In the genomic region with DNA sequence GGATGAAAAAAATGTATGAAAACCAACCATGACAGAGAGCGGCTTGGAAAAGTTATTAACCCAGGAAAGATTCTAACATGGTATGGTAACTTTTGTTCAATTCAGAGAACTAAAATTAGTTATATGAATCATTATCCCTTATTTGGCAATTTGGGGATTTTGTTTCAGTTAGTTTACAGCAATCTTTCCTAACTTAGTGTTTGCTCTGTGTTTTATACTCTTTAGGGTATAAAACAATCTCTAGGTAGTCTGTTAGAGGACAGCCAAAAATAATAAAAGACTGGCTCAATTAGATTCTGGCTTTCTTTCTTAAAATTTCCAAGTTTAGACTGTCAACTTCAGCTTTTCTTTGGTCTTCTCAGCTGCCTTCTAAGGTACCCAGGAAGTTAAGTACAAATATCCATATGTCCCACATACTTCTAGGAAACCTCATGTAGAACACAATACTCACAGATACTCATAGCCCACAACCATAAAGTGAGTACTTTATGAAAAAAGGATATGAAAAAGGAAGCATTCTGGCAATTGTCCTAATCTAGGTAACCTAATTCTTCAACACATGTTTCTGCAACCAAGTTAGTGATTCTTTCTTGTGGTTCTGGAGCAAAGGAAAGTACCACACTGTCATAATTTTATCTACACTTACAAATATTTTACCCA, we compare ENCODE assay signal across 13 cellular contexts.
DNase-seq lines count a peak whose midpoint lies in the region; ATAC-seq and TF ChIP-seq lines count a peak whose summit lies in the region.
"Had no signal": no experiment of that assay in that cellular context is flagged by ENCODE, and none has a peak within 500 bp of the region (broad histone marks: within the 10 kb centered on the region; RNA-seq: fewer than 3 reads in every experiment).

No MANE protein-coding gene starts in this region.

- peak overlapping the region; percentile 21 for H3K27ac ChIP-seq in BLaER1

- peaks cover 30% of the 10 kb centered on the region for H3K36me3 ChIP-seq in BLaER1

- no peak for TF ChIP-seq CTCF in fibroblast of villous mesenchyme (IDR thresholded peaks at IDR 0.05; ENCODE audit: insufficient read depth, low read depth, low read length)

- peak overlapping the region; percentile 57; the same call in 1 of the 2 replicates for H3K9ac ChIP-seq in BLaER1

- H4K20me1 ChIP-seq in BLaER1: peaks cover 17% of the 10 kb centered on the region; the same call in 1 of the 2 replicates

- peak; percentile 46 for DNase-seq in LHCN-M2 (ENCODE audit: low read depth)
- peak; percentile 21 for DNase-seq in fibroblast of villous mesenchyme (ENCODE audit: low read depth)
- no peak for DNase-seq in HK-2 (ENCODE audit: unreplicated experiment)
- DNase-seq in effector CD8-positive, alpha-beta T cell (lab: John Stamatoyannopoulos, UW): no peak
- DNase-seq in NCI-H187 (lab: John Stamatoyannopoulos, UW): no peak
- DNase-seq: anterior cingulate cortex, Caco-2, KBM-7, NCI-H446 had no signal

- ATAC-seq in GM21423 (IDR thresholded peaks at IDR 0.05; ENCODE audit: unreplicated experiment): peak; percentile 20
- no peak for ATAC-seq in GM18517 (IDR thresholded peaks at IDR 0.05; ENCODE audit: unreplicated experiment)

- no peak overlapping the region for H3K4me3 ChIP-seq in BLaER1
- H3K4me3 ChIP-seq in fibroblast of villous mesenchyme (ENCODE audit: low read depth, low read length): no peak overlapping the region
- H3K4me3 ChIP-seq: lung had no signal

- H3K9me3 ChIP-seq in BLaER1: peaks cover 27% of the 10 kb centered on the region
- H3K9me3 ChIP-seq: Caco-2 had no signal

- H3K4me2 ChIP-seq in BLaER1: peak overlapping the region; percentile 60

- H3K4me1 ChIP-seq in BLaER1: peaks cover 45% of the 10 kb centered on the region
- H3K4me1 ChIP-seq: Caco-2 had no signal

- no peaks in the 10 kb centered on the region for H3K27me3 ChIP-seq in BLaER1

Comparison
In these comparisons a context has a peak if more than half of its experiments do, and no peak if none do; other contexts are left out.
1. DNase-seq: peak in LHCN-M2 (single experiment) and fibroblast of villous mesenchyme (single experiment); none in HK-2 (single experiment), effector CD8-positive, alpha-beta T cell (single experiment) and NCI-H187 (0 of 2).